In genomic region chr3:33173672-33174071, GRCh38 we compare ENCODE assay signal across 24 cellular contexts. TPM values are rescaled to one million over a fixed set of nuclear protein-coding genes. Genes with fewer than 3 reads are reported as not detected.
"Had no signal": no experiment of that assay in that cellular context is flagged by ENCODE, and none has a peak within 500 bp of the region (broad histone marks: within the 10 kb centered on the region; RNA-seq: fewer than 3 reads in every experiment).

No MANE protein-coding gene starts in this region.

- H3K36me3 ChIP-seq: neural progenitor cell, spleen, stomach, upper lobe of left lung, vagina had no signal

- H3K27me3 ChIP-seq: dorsolateral prefrontal cortex, hepatocyte, neural progenitor cell, spleen, stomach, upper lobe of left lung, vagina had no signal

- H3K4me3 ChIP-seq: dorsolateral prefrontal cortex, hepatocyte, neural progenitor cell, psoas muscle, spleen, stomach, upper lobe of left lung, vagina had no signal

- H3K4me2 ChIP-seq: hepatocyte, neural progenitor cell had no signal

- H3K27ac ChIP-seq: dorsolateral prefrontal cortex, hepatocyte, neural progenitor cell, psoas muscle, spleen, stomach, upper lobe of left lung, vagina had no signal

- ATAC-seq: left colon, natural killer cell, psoas muscle, sciatic nerve had no signal

- H3K9ac ChIP-seq: neural progenitor cell had no signal

- H2AFZ ChIP-seq: hepatocyte, neural progenitor cell had no signal

- FAIRE-seq: kidney had no signal

- H3K79me2 ChIP-seq: hepatocyte had no signal

- H3K4me1 ChIP-seq: neural progenitor cell, psoas muscle, stomach, upper lobe of left lung, vagina had no signal

- H3K9me3 ChIP-seq: psoas muscle, upper lobe of left lung, vagina had no signal

- DNase-seq: cortex of kidney; dorsolateral prefrontal cortex; effector CD8-positive, alpha-beta T cell; foreskin melanocyte; head of caudate nucleus; kidney; left colon; mammary epithelial cell; natural killer cell; occipital lobe; psoas muscle; retina; spleen; stimulated activated CD4-positive, alpha-beta T cell treated with anti-CD3 and anti-CD28 coated beads, Interleukin-15, amount 100 ng/mL, for 24 hours; stimulated activated CD4-positive, alpha-beta T cell treated with anti-CD3 and anti-CD28 coated beads, Interleukin-1b, Interleukin-23, amount 100 ng/mL, for 48 hours; stimulated activated CD4-positive, alpha-beta T cell treated with anti-CD3 and anti-CD28 coated beads, Interleukin-4, amount 100 ng/mL, for 24 hours; stimulated activated naive CD4-positive, alpha-beta T cell; stomach; substantia nigra had no signal

RNA-seq across cellular contexts. Expression of gene SUSD5, which starts 44.9 kb away (rescaled TPM):
- total RNA-seq: natural killer cell had no signal
